ENCODE assay signal across 8 cellular contexts in the genomic region with DNA sequence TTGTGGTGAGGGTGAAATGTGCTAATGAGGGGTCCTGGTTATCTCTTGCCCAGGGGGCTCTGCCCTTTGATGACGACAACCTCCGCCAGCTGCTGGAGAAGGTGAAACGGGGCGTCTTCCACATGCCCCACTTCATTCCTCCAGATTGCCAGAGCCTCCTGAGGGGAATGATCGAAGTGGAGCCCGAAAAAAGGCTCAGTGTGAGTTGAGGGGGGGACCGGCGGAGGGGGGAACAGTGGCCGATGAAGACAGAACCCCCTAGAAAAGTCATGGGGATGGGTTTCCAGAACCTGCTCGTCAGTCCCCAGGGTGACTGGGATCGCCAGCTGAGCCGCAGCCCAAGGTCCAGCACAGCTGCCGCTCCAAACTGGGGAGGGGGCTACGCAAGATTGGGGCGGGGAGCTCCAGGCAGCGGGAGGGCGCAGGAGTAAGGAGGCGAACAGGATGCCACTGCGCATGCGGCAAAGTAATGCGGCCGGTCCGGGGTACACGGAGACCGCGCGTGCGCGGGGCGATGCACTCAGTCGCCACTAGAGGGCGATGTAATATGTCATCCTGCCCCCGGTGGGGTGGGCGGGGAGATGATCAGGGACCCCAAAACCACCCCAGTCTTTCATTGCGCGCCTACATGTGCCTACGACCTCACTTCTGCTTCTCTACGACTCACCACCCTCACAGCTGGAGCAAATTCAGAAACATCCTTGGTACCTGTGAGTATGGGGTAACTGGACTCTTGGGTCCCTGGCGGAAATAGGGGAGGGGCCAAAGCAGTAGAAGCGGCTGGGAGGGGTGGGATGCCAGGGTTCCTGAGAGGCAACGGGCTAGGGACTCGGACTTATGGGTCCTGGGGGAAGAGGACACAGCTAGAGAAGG. TPM values are rescaled to one million over a fixed set of nuclear protein-coding genes. Genes with fewer than 3 reads are reported as not detected.
DNase-seq lines count a peak whose midpoint lies in the region; ATAC-seq, FAIRE-seq and TF ChIP-seq lines count a peak whose summit lies in the region.

No MANE protein-coding gene starts in this region.

- H3K9me3 Mint-ChIP-seq in CD4-positive, CD25-positive, alpha-beta regulatory T cell: no peaks in the 10 kb centered on the region

- H3K4me1 ChIP-seq in CD4-positive, CD25-positive, alpha-beta regulatory T cell (ENCODE audit: control insufficient read depth, insufficient read depth, low read length, poor library complexity, severe bottlenecking): peaks cover 12% of the 10 kb centered on the region
- no peaks in the 10 kb centered on the region for H3K4me1 ChIP-seq in SJCRH30
- H3K4me1 ChIP-seq in pancreas: no peaks in the 10 kb centered on the region
- peaks cover 7% of the 10 kb centered on the region for H3K4me1 ChIP-seq in thymus (ENCODE audit: control insufficient read depth, insufficient read depth, low read length)

- peak; percentile 98 to 100 (median 99) for TF ChIP-seq CTCF in pancreas (IDR thresholded peaks at IDR 0.05)

- WGBS in pancreas, 2 donors: 10 to 11% methylated on average over 40 to 42 of the region's 42 CpGs
- WGBS in thymus: 13% methylated on average over 42 of the region's 42 CpGs

- no peaks in the 10 kb centered on the region for H3K36me3 ChIP-seq in CD4-positive, CD25-positive, alpha-beta regulatory T cell (ENCODE audit: control insufficient read depth, insufficient read depth, low read length)
- H3K36me3 ChIP-seq in KOPT-K1 (ENCODE audit: insufficient read depth, low read length): no peaks in the 10 kb centered on the region
- peaks cover 10% of the 10 kb centered on the region for H3K36me3 ChIP-seq in SJCRH30
- H3K36me3 ChIP-seq in pancreas: no peaks in the 10 kb centered on the region
- H3K36me3 ChIP-seq in thymus (ENCODE audit: control insufficient read depth, insufficient read depth): peaks cover 6% of the 10 kb centered on the region

- H3K27me3 ChIP-seq in CD4-positive, CD25-positive, alpha-beta regulatory T cell (ENCODE audit: control insufficient read depth, insufficient read depth, low read length): no peaks in the 10 kb centered on the region
- no peaks in the 10 kb centered on the region for H3K27me3 ChIP-seq in SJCRH30
- H3K27me3 ChIP-seq in pancreas: no peaks in the 10 kb centered on the region
- H3K27me3 ChIP-seq in thymus (ENCODE audit: control insufficient read depth, insufficient read depth): no peaks in the 10 kb centered on the region

- peak; percentile 88 for ATAC-seq in CD4-positive, CD25-positive, alpha-beta regulatory T cell (ENCODE audit: low read depth in 2 of 2)
- ATAC-seq in GM21360 (IDR thresholded peaks at IDR 0.05; ENCODE audit: unreplicated experiment): peak; percentile 61
- peak; percentile 91 to 98 (median 94) for ATAC-seq in pancreas

- H3K4me3 ChIP-seq in CD4-positive, CD25-positive, alpha-beta regulatory T cell (ENCODE audit: low read depth, low read length): peak overlapping the region; percentile 44
- H3K4me3 ChIP-seq in SJCRH30: no peak overlapping the region
- H3K4me3 ChIP-seq in pancreas: peak overlapping the region in 2 of 4 donors; percentile 31 to 45
- peak overlapping the region; percentile 65 for H3K4me3 ChIP-seq in thymus (ENCODE audit: low read length)

- H3K27ac ChIP-seq in CD4-positive, CD25-positive, alpha-beta regulatory T cell (ENCODE audit: insufficient read depth, low read length, poor library complexity, severe bottlenecking): no peak overlapping the region
- peak overlapping the region; percentile 76 for H3K27ac ChIP-seq in KOPT-K1 (ENCODE audit: low read depth, low read length, poor library complexity, severe bottlenecking)
- H3K27ac ChIP-seq in SJCRH30: no peak overlapping the region
- no peak overlapping the region for H3K27ac ChIP-seq in pancreas
- no peak overlapping the region for H3K27ac ChIP-seq in thymus (ENCODE audit: low read depth)

- no peaks in the 10 kb centered on the region for H3K9me3 ChIP-seq in CD4-positive, CD25-positive, alpha-beta regulatory T cell (ENCODE audit: control insufficient read depth in 2 of 2, low read length in 2 of 2)
- H3K9me3 ChIP-seq in KOPT-K1 (ENCODE audit: insufficient read depth, low read length, poor library complexity, severe bottlenecking) (no peaks in the 10 kb centered on the region), SJCRH30 (replicated peaks) (no peaks in the 10 kb centered on the region), pancreas (no peaks in the 10 kb centered on the region), thymus (ENCODE audit: control insufficient read depth) (peaks cover 2% of the 10 kb centered on the region)

- intact Hi-C loops in pancreas (cut with DNase I): loop anchor here in 1 of 3 donors (10.0 kb wide), 1 partner anchor 73 kb away; a partner anchor contains a TSS

- H3K27me3 Mint-ChIP-seq in CD4-positive, CD25-positive, alpha-beta regulatory T cell: peaks cover 4% of the 10 kb centered on the region

- peak overlapping the region; percentile 45 to 86 (median 72) for H3K4me3 Mint-ChIP-seq in CD4-positive, CD25-positive, alpha-beta regulatory T cell

- peak; percentile 83 to 89 (median 86) for DNase-seq in CD4-positive, CD25-positive, alpha-beta regulatory T cell
- DNase-seq in SJCRH30 (peak; percentile 66 to 77), germinal center (ENCODE audit: low spot score) (peak; percentile 99), pancreas (peak; percentile 77 to 98 (median 90))
- DNase-seq in activated naive CD4-positive, alpha-beta T cell (lab: John Stamatoyannopoulos, UW): peak; percentile 95 to 98 (median 96)

- H3K4me1 Mint-ChIP-seq in CD4-positive, CD25-positive, alpha-beta regulatory T cell: peaks cover 0 to 11% (median 6%) of the 10 kb centered on the region in 4 donors

- H3K27ac Mint-ChIP-seq in CD4-positive, CD25-positive, alpha-beta regulatory T cell: peak overlapping the region in 2 of 3 donors; percentile 86 to 87

- no peak for FAIRE-seq in pancreas (lab: Jason Lieb, UNC)

- H3K36me3 Mint-ChIP-seq in CD4-positive, CD25-positive, alpha-beta regulatory T cell: no peaks in the 10 kb centered on the region

RNA-seq across cellular contexts. Expression of a gene that starts 17.9 kb away (rescaled TPM):
- total RNA-seq in CD4-positive, CD25-positive, alpha-beta regulatory T cell: 1.5 TPM
- polyA plus RNA-seq in CD4-positive, CD25-positive, alpha-beta regulatory T cell: not detected
- total RNA-seq in SJCRH30 (2014; rRNA removed; shearing (Covaris generic)): 13.2 and 15.8 TPM in 2 replicates
- total RNA-seq in pancreas: 1 to 10 TPM in 3 of 6 donors, under 1 TPM in 3; 0.46 to 2.5 (median 1.1) TPM
- 1 to 10 TPM; 4.8 to 9.2 TPM for polyA plus RNA-seq in pancreas
- polyA plus RNA-seq in thymus: 2.9 TPM

RNA-seq across cellular contexts. Expression of a gene that starts 21.8 kb away (rescaled TPM):
- total RNA-seq in CD4-positive, CD25-positive, alpha-beta regulatory T cell: 15.8 TPM
- polyA plus RNA-seq in CD4-positive, CD25-positive, alpha-beta regulatory T cell: 10 to 100 TPM; 30.2 to 37.2 (median 35.1) TPM
- total RNA-seq in SJCRH30 (2014; rRNA removed; shearing (Covaris generic)): 39.3 and 40.8 TPM in 2 replicates
- 10 to 100 TPM in 4 of 6 donors, 1 to 10 TPM in 2; 7.0 to 16.6 (median 12.3) TPM for total RNA-seq in pancreas
- polyA plus RNA-seq in pancreas (10 to 100 TPM; 26.4 to 29.5 TPM), thymus (21.8 TPM)

RNA-seq across cellular contexts. Expression of a gene that starts 23.4 kb away (rescaled TPM):
- total RNA-seq in CD4-positive, CD25-positive, alpha-beta regulatory T cell: 2.1 TPM
- polyA plus RNA-seq in CD4-positive, CD25-positive, alpha-beta regulatory T cell: not detected
- not detected in 2 replicates for total RNA-seq in SJCRH30 (2014; rRNA removed; shearing (Covaris generic))
- 1 to 10 TPM in 1 of 6 donors, under 1 TPM in 2, not detected in 3; 0.32 to 1.3 (median 0.83) TPM for total RNA-seq in pancreas
- polyA plus RNA-seq in pancreas (under 1 TPM in 1 of 2 donors, not detected in 1; 0.14 TPM), thymus (2.0 TPM)

RNA-seq across cellular contexts. Expression of a gene that starts 38.0 kb away (rescaled TPM):
- total RNA-seq in CD4-positive, CD25-positive, alpha-beta regulatory T cell: 69.6 TPM
- polyA plus RNA-seq in CD4-positive, CD25-positive, alpha-beta regulatory T cell: 1 to 10 TPM in 3 of 4 donors, under 1 TPM in 1; 0.98 to 1.6 (median 1.2) TPM
- total RNA-seq in SJCRH30 (2014; rRNA removed; shearing (Covaris generic)): 21.2 and 21.6 TPM in 2 replicates
- total RNA-seq in pancreas: 10 to 100 TPM in 2 of 6 donors, 1 to 10 TPM in 4; 4.3 to 12.6 (median 6.9) TPM
- polyA plus RNA-seq in pancreas (10 to 100 TPM; 22.3 to 27.4 TPM), thymus (23.5 TPM)

RNA-seq across cellular contexts. Expression of a gene that starts 42.9 kb away (rescaled TPM):
- total RNA-seq in CD4-positive, CD25-positive, alpha-beta regulatory T cell: 168 TPM
- polyA plus RNA-seq in CD4-positive, CD25-positive, alpha-beta regulatory T cell: 10 to 100 TPM; 38.9 to 58.2 (median 44.0) TPM
- 39.5 and 44.9 TPM in 2 replicates for total RNA-seq in SJCRH30 (2014; rRNA removed; shearing (Covaris generic))
- total RNA-seq in pancreas: 10 to 100 TPM; 15.3 to 31.4 (median 18.9) TPM
- polyA plus RNA-seq in pancreas (10 to 100 TPM; 27.0 to 33.1 TPM), thymus (48.5 TPM)
